ENCODE assay signal across 16 cellular contexts in genomic region chr7:2001601-2002442, GRCh38.
DNase-seq lines count a peak whose midpoint lies in the region; ATAC-seq and TF ChIP-seq lines count a peak whose summit lies in the region.
"Had no signal": no experiment of that assay in that cellular context is flagged by ENCODE, and none has a peak within 500 bp of the region (broad histone marks: within the 10 kb centered on the region; RNA-seq: fewer than 3 reads in every experiment).

No MANE protein-coding gene starts in this region.

- peak; percentile 63 for ATAC-seq in foreskin keratinocyte
- ATAC-seq: activated CD8-positive, alpha-beta memory T cell treated with anti-CD3 and anti-CD28 coated beads, Interleukin-2, amount 10 ng/mL, durations not matched to agents 7 days and 5 days; body of pancreas had no signal

- H3K27ac ChIP-seq in foreskin keratinocyte = peak overlapping the region; percentile 43
- H3K27ac ChIP-seq: body of pancreas had no signal

- peaks cover 6% of the 10 kb centered on the region for H3K4me1 ChIP-seq in foreskin keratinocyte
- H3K4me1 ChIP-seq: body of pancreas, Caco-2 had no signal

- H3K27me3 ChIP-seq in foreskin keratinocyte = no peaks in the 10 kb centered on the region
- H3K27me3 ChIP-seq: body of pancreas had no signal

- DNase-seq in stimulated activated CD4-positive, alpha-beta T cell treated with anti-CD3 and anti-CD28 coated beads, Interleukin-4, amount 100 ng/mL, for 1 hour = peak; percentile 1
- DNase-seq in stimulated activated CD4-positive, alpha-beta T cell treated with anti-CD3 and anti-CD28 coated beads, Interleukin-12 subunit alpha, Interleukin-12 subunit beta, amount 100 ng/mL, for 4 hours = no peak
- peak; percentile 26 to 49 for DNase-seq in foreskin keratinocyte
- peak; percentile 90 for DNase-seq in myocyte (ENCODE audit: low read depth)
- no peak for DNase-seq in HuH-7.5 (ENCODE audit: low spot score)
- no peak for DNase-seq in NCI-H2196 (lab: John Stamatoyannopoulos, UW; ENCODE audit: unreplicated experiment)
- DNase-seq in KBM-7 = no peak
- no peak for DNase-seq in hippocampal formation (lab: John Stamatoyannopoulos, UW)
- DNase-seq: activated CD8-positive, alpha-beta memory T cell treated with anti-CD3 and anti-CD28 coated beads, Interleukin-2, amount 10 ng/mL, durations not matched to agents 7 days and 5 days; activated gamma-delta T cell treated with Interleukin-2 at 50 U/mL for 16 hours; Kasumi-1; NCI-H226; SHP77; T-helper 2 cell had no signal

- in situ Hi-C loops in KBM-7 (cut with MboI; ENCODE audit: low pct_unique_long_range_greater_than_20kb, low sequenced_read_pairs) = no loop called here

- no peak for TF ChIP-seq CTCF in foreskin keratinocyte (conservative IDR thresholded peaks at IDR 0.05)

Comparison
In these comparisons a context has a peak if more than half of its experiments do, and no peak if none do; other contexts are left out.
1. DNase-seq: peak in stimulated activated CD4-positive, alpha-beta T cell treated with anti-CD3 and anti-CD28 coated beads, Interleukin-4, amount 100 ng/mL, for 1 hour (single experiment), foreskin keratinocyte (2 of 2) and myocyte (single experiment); none in stimulated activated CD4-positive, alpha-beta T cell treated with anti-CD3 and anti-CD28 coated beads, Interleukin-12 subunit alpha, Interleukin-12 subunit beta, amount 100 ng/mL, for 4 hours (single experiment), HuH-7.5 (single experiment), NCI-H2196 (single experiment), KBM-7 (single experiment) and hippocampal formation (0 of 2).